In the genomic region with DNA sequence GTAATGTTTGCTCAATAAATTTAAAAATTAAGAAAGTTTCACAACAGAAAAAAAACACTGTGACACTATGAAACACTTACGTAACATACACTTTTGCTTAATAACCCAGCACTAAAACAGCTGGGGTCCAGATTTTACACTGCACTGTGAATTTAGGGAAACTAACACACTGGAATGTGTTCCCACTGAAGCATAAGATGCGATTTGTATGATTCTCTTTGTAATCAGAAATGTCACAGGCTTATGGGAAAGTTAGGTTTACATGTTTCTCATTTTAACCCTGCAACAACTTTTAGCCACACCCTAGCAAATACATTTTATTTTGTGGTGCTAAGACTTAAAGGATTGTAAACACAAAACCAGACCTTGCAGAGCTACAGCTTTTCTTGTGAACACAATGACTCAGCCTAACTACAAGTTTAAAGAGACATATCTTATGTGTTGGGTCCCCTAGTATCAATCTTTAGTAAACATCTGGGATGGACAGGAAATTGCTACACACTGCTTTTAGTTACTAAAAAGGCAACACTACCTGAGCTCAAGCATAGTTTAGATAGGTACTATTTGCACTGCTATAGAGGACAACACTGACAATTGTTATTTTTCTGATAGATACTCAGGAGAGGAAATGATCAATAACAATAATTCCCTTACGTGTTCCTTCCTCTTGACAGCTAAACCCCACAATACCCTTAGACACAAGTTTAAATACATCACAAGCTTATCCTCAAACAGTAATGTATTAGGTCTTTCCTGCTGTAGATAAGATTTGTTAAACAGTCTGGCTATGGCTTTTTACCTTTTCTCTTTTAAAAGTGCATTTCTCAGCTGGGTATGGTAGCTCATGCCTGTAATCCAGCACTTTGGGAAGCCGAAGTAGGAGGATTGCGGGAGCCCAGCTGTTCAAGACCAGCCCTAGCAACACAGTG, we compare ENCODE assay signal across 1 cellular context.
A peak's percentile ranks its signal among the peaks of the same experiment; 100 is the strongest.
TF ChIP-seq lines count a peak whose summit lies in the region.

No MANE protein-coding gene starts in this region.

TF ChIP-seq in HepG2, 621 proteins besides CTCF, POLR2A, EP300 and RAD21 (continued from another document and continues in another):
- TF ChIP-seq ZNF646 (CRISPR knock-in tag; IDR thresholded peaks at IDR 0.05) (peak; percentile 87), SSRP1 (CRISPR knock-in tag; IDR thresholded peaks at IDR 0.05) (peak; percentile 49; the same call in 1 of the 2 replicates), PCBP2 (optimal IDR thresholded peaks at IDR 0.05; ENCODE audit: low read depth, low read length, poor library complexity, severe bottlenecking) (no peak), ZNF569 (CRISPR knock-in tag; IDR thresholded peaks at IDR 0.05; ENCODE audit: borderline replicate concordance) (no peak), ZNF557 (CRISPR knock-in tag; IDR thresholded peaks at IDR 0.05) (peak; percentile 38; the same call in 1 of the 2 replicates), CEBPB (IDR thresholded peaks at IDR 0.05; ENCODE audit: borderline replicate concordance, low read depth, low read length) (peak; percentile 77; the same call in 1 of the 2 replicates), CEBPG (CRISPR knock-in tag; IDR thresholded peaks at IDR 0.05) (peak; percentile 95), MLX (CRISPR knock-in tag; IDR thresholded peaks at IDR 0.05) (peak; percentile 84), SMARCC2 (IDR thresholded peaks at IDR 0.05) (no peak), ZNF160 (CRISPR knock-in tag; IDR thresholded peaks at IDR 0.05) (no peak), AHDC1 (CRISPR knock-in tag; IDR thresholded peaks at IDR 0.05; ENCODE audit: borderline replicate concordance) (peak; percentile 97; the same call in 1 of the 2 replicates), ZNF615 (CRISPR knock-in tag; IDR thresholded peaks at IDR 0.05; ENCODE audit: borderline replicate concordance) (no peak), HNRNPK (IDR thresholded peaks at IDR 0.05; ENCODE audit: low read depth, low read length, poor library complexity, severe bottlenecking) (no peak), MAFG (CRISPR knock-in tag; IDR thresholded peaks at IDR 0.05) (no peak), NFATC3 (CRISPR knock-in tag; IDR thresholded peaks at IDR 0.05) (no peak), ZBTB8A (CRISPR knock-in tag; IDR thresholded peaks at IDR 0.05; ENCODE audit: borderline replicate concordance, low read depth) (no peak), ATAD3A (CRISPR knock-in tag; IDR thresholded peaks at IDR 0.05) (no peak), SNAI1 (CRISPR knock-in tag; IDR thresholded peaks at IDR 0.05; ENCODE audit: borderline replicate concordance) (0 out of 2 replicates have a peak, but pooled peaks have one; percentile 19), FUBP1 (CRISPR knock-in tag; IDR thresholded peaks at IDR 0.05; ENCODE audit: borderline replicate concordance) (no peak), ZNF484 (CRISPR knock-in tag; IDR thresholded peaks at IDR 0.05; ENCODE audit: borderline replicate concordance, low read depth) (no peak), SETDB1 (CRISPR knock-in tag; IDR thresholded peaks at IDR 0.05; ENCODE audit: borderline replicate concordance) (no peak), ZNF737 (CRISPR knock-in tag; IDR thresholded peaks at IDR 0.05; ENCODE audit: borderline replicate concordance) (no peak), ZKSCAN5 (CRISPR knock-in tag; IDR thresholded peaks at IDR 0.05) (no peak), SRY (CRISPR knock-in tag; IDR thresholded peaks at IDR 0.05) (no peak), ZNF605 (CRISPR knock-in tag; IDR thresholded peaks at IDR 0.05) (no peak), ZNF30 (CRISPR knock-in tag; IDR thresholded peaks at IDR 0.05) (no peak), U2AF1 (optimal IDR thresholded peaks at IDR 0.05; ENCODE audit: low read depth, low read length) (no peak), NR2F2 (IDR thresholded peaks at IDR 0.05; ENCODE audit: borderline replicate concordance, low read depth) (peak; percentile 82; the same call in 1 of the 2 replicates), SMAD9 (CRISPR knock-in tag; IDR thresholded peaks at IDR 0.05) (no peak), CHD4 (IDR thresholded peaks at IDR 0.05; ENCODE audit: borderline replicate concordance, low read length) (no peak), RBM22 (optimal IDR thresholded peaks at IDR 0.05; ENCODE audit: low read length) (no peak), WIZ (CRISPR knock-in tag; IDR thresholded peaks at IDR 0.05) (no peak), ETV6 (CRISPR knock-in tag; conservative IDR thresholded peaks at IDR 0.05) (no peak; the same call in 1 of the 2 replicates), POLR2G (IDR thresholded peaks at IDR 0.05; ENCODE audit: low read depth, low read length) (peak; percentile 52; the same call in 1 of the 2 replicates), YEATS4 (CRISPR knock-in tag; IDR thresholded peaks at IDR 0.05; ENCODE audit: borderline replicate concordance) (peak; percentile 67), ZFP90 (CRISPR knock-in tag; IDR thresholded peaks at IDR 0.05; ENCODE audit: borderline replicate concordance) (no peak), HOXA5 (CRISPR knock-in tag; IDR thresholded peaks at IDR 0.05) (peak; percentile 63)
- TF ChIP-seq, protein P1, sequence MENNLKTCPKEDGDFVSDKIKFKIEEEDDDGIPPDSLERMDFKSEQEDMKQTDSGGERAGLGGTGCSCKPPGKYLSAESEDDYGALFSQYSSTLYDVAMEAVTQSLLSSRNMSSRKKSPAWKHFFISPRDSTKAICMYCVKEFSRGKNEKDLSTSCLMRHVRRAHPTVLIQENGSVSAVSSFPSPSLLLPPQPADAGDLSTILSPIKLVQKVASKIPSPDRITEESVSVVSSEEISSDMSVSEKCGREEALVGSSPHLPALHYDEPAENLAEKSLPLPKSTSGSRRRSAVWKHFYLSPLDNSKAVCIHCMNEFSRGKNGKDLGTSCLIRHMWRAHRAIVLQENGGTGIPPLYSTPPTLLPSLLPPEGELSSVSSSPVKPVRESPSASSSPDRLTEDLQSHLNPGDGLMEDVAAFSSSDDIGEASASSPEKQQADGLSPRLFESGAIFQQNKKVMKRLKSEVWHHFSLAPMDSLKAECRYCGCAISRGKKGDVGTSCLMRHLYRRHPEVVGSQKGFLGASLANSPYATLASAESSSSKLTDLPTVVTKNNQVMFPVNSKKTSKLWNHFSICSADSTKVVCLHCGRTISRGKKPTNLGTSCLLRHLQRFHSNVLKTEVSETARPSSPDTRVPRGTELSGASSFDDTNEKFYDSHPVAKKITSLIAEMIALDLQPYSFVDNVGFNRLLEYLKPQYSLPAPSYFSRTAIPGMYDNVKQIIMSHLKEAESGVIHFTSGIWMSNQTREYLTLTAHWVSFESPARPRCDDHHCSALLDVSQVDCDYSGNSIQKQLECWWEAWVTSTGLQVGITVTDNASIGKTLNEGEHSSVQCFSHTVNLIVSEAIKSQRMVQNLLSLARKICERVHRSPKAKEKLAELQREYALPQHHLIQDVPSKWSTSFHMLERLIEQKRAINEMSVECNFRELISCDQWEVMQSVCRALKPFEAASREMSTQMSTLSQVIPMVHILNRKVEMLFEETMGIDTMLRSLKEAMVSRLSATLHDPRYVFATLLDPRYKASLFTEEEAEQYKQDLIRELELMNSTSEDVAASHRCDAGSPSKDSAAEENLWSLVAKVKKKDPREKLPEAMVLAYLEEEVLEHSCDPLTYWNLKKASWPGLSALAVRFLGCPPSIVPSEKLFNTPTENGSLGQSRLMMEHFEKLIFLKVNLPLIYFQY (CRISPR knock-in tag; IDR thresholded peaks at IDR 0.05; ENCODE audit: borderline replicate concordance): no peak; the same call in 1 of the 2 replicates
- TF ChIP-seq, protein P2, sequence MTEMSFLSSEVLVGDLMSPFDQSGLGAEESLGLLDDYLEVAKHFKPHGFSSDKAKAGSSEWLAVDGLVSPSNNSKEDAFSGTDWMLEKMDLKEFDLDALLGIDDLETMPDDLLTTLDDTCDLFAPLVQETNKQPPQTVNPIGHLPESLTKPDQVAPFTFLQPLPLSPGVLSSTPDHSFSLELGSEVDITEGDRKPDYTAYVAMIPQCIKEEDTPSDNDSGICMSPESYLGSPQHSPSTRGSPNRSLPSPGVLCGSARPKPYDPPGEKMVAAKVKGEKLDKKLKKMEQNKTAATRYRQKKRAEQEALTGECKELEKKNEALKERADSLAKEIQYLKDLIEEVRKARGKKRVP (CRISPR knock-in tag; IDR thresholded peaks at IDR 0.05): peak in 1 of 2 experiments; percentile 87; a peak in 2 of 4 replicates
